In the genomic region with DNA sequence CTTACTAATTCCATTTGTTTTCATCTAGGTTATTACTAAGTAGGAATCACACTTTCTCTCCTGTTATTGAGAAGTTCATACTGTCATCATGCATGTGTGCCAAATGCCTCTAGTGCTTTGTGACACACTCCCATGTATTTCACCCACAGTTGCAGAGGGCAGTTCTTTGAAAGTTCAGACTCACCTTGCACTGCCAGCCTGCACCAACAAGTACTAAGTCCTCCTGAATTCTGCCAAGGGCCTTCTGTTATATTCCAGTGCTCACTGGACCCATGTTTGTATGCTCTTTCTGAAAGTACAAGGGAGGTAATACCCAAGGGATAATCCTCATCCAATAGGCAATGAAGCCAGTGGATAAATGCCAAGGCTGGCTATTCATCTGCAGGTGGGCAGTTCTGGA, we compare ENCODE assay signal across 22 cellular contexts.
"Had no signal": no experiment of that assay in that cellular context is flagged by ENCODE, and none has a peak within 500 bp of the region (broad histone marks: within the 10 kb centered on the region; RNA-seq: fewer than 3 reads in every experiment).

No MANE protein-coding gene starts in this region.

- H3K4me2 ChIP-seq: hepatocyte had no signal

- H2AFZ ChIP-seq: hepatocyte had no signal

- ATAC-seq: foreskin keratinocyte, gastroesophageal sphincter, heart left ventricle, left colon, left lung, left ventricle myocardium superior, lower lobe of right lung, mucosa of descending colon had no signal

- H3K27me3 ChIP-seq: esophagus muscularis mucosa, foreskin keratinocyte, gastroesophageal sphincter, heart left ventricle, hepatocyte, left lung had no signal

- H3K4me1 ChIP-seq: esophagus muscularis mucosa, foreskin keratinocyte, gastroesophageal sphincter, heart left ventricle, left lung, lower lobe of right lung had no signal

- DNase-seq: dermis blood vessel endothelial cell; dorsolateral prefrontal cortex; effector CD4-positive, alpha-beta T cell; effector memory CD4-positive, alpha-beta T cell; foreskin keratinocyte; heart left ventricle; hypothalamus; immature natural killer cell; islet precursor cell; kidney; kidney glomerular epithelial cell; left colon; left lung; left ventricle myocardium superior; lower lobe of right lung; mesenchymal stem cell; mucosa of descending colon; naive B cell had no signal

- H3K27ac ChIP-seq: coronary artery, dorsolateral prefrontal cortex, esophagus muscularis mucosa, foreskin keratinocyte, gastroesophageal sphincter, heart left ventricle, hepatocyte, left lung, lower lobe of right lung had no signal

- H3K36me3 ChIP-seq: esophagus muscularis mucosa, gastroesophageal sphincter, heart left ventricle, left lung, lower lobe of right lung had no signal

- H3K9me3 ChIP-seq: esophagus muscularis mucosa, gastroesophageal sphincter, lower lobe of right lung, mucosa of descending colon had no signal

- H3K4me3 ChIP-seq: coronary artery, dorsolateral prefrontal cortex, esophagus muscularis mucosa, gastroesophageal sphincter, heart left ventricle, hepatocyte, left lung, lower lobe of right lung, mucosa of descending colon had no signal
